Comparison of ENCODE assay signal across 1 cellular context in genomic region chr15:70047386-70048195, GRCh38.
TF ChIP-seq lines count a peak whose summit lies in the region.

No MANE protein-coding gene starts in this region.

TF ChIP-seq in HepG2, 621 proteins besides CTCF, POLR2A, EP300 and RAD21 (continued from another document):
- TF ChIP-seq ZBTB33 (CRISPR knock-in tag; IDR thresholded peaks at IDR 0.05) (peak; percentile 69; the same call in 1 of the 2 replicates), EHMT2 (IDR thresholded peaks at IDR 0.05; ENCODE audit: borderline replicate concordance, low read depth, low read length) (no peak)
